27 cellular contexts compared by ENCODE assay signal in the genomic region with DNA sequence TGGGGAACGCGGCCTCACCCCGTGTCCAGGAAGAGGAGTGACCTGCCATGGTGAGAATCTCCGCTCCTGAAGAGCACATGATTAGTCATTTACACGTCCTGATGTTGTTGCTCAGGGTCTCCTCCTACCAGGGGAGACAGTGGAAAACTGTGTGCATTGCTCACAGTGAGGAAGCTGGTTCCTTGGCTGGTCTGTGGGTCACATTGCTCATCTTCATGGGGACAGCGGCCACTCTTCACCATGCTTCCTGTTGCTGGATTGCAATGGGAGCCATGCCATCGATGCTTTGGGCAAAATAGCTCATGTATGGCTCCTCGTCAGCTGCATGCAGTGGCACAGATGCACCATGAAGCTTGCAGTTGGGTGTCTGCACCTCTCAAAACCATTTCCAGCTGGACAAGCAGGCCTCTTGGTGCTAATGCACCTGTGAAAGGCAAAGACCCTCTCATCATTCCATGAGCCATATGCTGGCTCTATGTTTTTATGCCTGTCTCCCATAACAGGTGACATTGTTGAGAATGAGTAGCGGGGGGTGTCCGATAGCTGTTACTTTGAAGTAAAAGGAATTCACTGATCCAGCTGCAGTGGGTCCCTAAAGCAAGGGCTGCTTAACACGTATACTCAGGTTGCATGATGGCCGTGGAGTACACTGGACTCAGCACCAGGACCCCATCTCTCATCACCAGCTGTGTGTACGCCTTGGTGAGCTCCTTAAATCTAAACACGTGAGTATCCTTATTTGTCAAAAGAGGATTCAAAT.
"Had no signal": no experiment of that assay in that cellular context is flagged by ENCODE, and none has a peak within 500 bp of the region (broad histone marks: within the 10 kb centered on the region; RNA-seq: fewer than 3 reads in every experiment).

No MANE protein-coding gene starts in this region.

- H3K27me3 ChIP-seq: neural progenitor cell, neutrophil, ovary, testis, thyroid gland, transverse colon, upper lobe of left lung, vagina had no signal

- H3K4me1 Mint-ChIP-seq: mesothelial cell of epicardium had no signal

- H3K4me3 Mint-ChIP-seq: mesothelial cell of epicardium; naive B cell; natural killer cell; nephron progenitor cell; neural progenitor cell; stimulated activated naive B cell treated with anti-CD40 and anti-IgM and Interleukin-4, amounts not matched to agents 10 μg/mL and 1 μg/mL and 100 μg/mL, for 72 hours had no signal

- H3K9me3 Mint-ChIP-seq: mesothelial cell of epicardium; naive B cell; natural killer cell; stimulated activated naive B cell treated with anti-CD40 and anti-IgM and Interleukin-4, amounts not matched to agents 10 μg/mL and 1 μg/mL and 100 μg/mL, for 72 hours had no signal

- H3K27ac ChIP-seq: left ventricle myocardium inferior, neural progenitor cell, neutrophil, ovary, prostate gland, skin epidermis, stomach, testis, thyroid gland, transverse colon, upper lobe of left lung, vagina had no signal

- H3K36me3 Mint-ChIP-seq: mesothelial cell of epicardium; naive B cell; natural killer cell; stimulated activated naive B cell treated with anti-CD40 and anti-IgM and Interleukin-4, amounts not matched to agents 10 μg/mL and 1 μg/mL and 100 μg/mL, for 72 hours had no signal

- H2AFZ ChIP-seq: neural progenitor cell had no signal

- H3K27ac Mint-ChIP-seq: mesothelial cell of epicardium; nephron progenitor cell; stimulated activated naive B cell treated with anti-CD40 and anti-IgM and Interleukin-4, amounts not matched to agents 10 μg/mL and 1 μg/mL and 100 μg/mL, for 72 hours had no signal

- H3K36me3 ChIP-seq: left ventricle myocardium inferior, neural progenitor cell, neutrophil, ovary, prostate gland, stomach, thyroid gland, transverse colon, upper lobe of left lung, vagina had no signal

- DNase-seq: left ventricle myocardium inferior; mesendoderm; naive B cell; natural killer cell; nephron progenitor cell; occipital lobe; ovary; retina; right cardiac atrium; stimulated activated CD4-positive, alpha-beta T cell treated with anti-CD3 and anti-CD28 coated beads, Interleukin-12 subunit alpha, Interleukin-12 subunit beta, amount 100 ng/mL, for 4 hours; stimulated activated CD4-positive, alpha-beta T cell treated with anti-CD3 and anti-CD28 coated beads, Interleukin-15, amount 100 ng/mL, for 24 hours; stimulated activated CD4-positive, alpha-beta T cell treated with anti-CD3 and anti-CD28 coated beads, Interleukin-2, amount 100 ng/mL, for 24 hours; stimulated activated CD4-positive, alpha-beta T cell treated with anti-CD3 and anti-CD28 coated beads, Interleukin-4, amount 100 ng/mL, for 1 hour; stimulated activated naive B cell treated with anti-CD40 and anti-IgM and Interleukin-4, amounts not matched to agents 10 μg/mL and 1 μg/mL and 100 μg/mL, for 72 hours; stimulated activated naive CD8-positive, alpha-beta T cell treated with anti-CD3 and anti-CD28 coated beads, Interleukin-15, Interleukin-2, amounts not matched to agents 100 U/mL and 50 U/mL, for 24 hours; stomach; testis; thyroid gland; transverse colon; upper lobe of left lung had no signal

- H3K4me1 ChIP-seq: left ventricle myocardium inferior, neural progenitor cell, prostate gland, stomach, thyroid gland, transverse colon, upper lobe of left lung, vagina had no signal

- H3K9me3 ChIP-seq: left ventricle myocardium inferior, neutrophil, ovary, prostate gland, stomach, testis, thyroid gland, transverse colon, upper lobe of left lung, vagina had no signal

- H3K9ac ChIP-seq: neural progenitor cell had no signal

- H3K4me3 ChIP-seq: left ventricle myocardium inferior, lung, neural progenitor cell, ovary, prostate gland, skin epidermis, stomach, testis, thyroid gland, transverse colon, upper lobe of left lung, vagina had no signal

- H3K4me2 ChIP-seq: neural progenitor cell had no signal
